In the genomic region with DNA sequence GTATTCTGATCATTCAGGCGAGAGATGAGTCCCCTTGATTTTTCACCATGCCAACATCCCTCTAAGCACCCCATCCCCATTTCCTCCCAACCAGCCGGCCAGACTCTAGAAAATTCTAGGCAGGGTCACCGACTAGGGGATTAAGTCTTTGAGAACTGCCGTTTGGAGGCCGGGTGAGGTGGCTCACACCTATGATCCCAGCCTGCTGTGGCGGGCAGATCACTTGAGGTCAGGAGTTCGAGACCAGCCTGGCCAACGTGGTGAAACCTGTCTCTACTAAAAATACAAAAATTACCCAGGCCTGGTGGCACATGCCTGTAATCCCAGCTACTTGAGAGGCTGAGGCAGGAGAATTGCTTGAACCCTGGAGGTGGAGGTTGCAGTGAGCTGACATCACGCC, we compare ENCODE assay signal across 8 cellular contexts. TPM values are rescaled to one million over a fixed set of nuclear protein-coding genes. Genes with fewer than 3 reads are reported as not detected.
DNase-seq lines count a peak whose midpoint lies in the region; ATAC-seq and TF ChIP-seq lines count a peak whose summit lies in the region.
"Not testable (repeated sequence)": the region's sequence is repeated elsewhere in the genome, so short reads cannot be mapped to it uniquely, and the experiment has no call there.

No MANE protein-coding gene starts in this region.

- not testable (repeated sequence) for H3K79me2 ChIP-seq in OCI-LY3 (ENCODE audit: low read length)

- H3K27ac ChIP-seq in BLaER1 (0 out of 2 replicates have a peak overlapping the region, but pooled peaks have one; percentile 83), body of pancreas (peak overlapping the region in 3 of 4 donors; percentile 83 to 96 (median 94)), esophagus squamous epithelium (peak overlapping the region in 3 of 4 donors; percentile 94 to 95 (median 94)), skin epidermis (peak overlapping the region in 12 of 21 experiments; percentile 43 to 98 (median 92)), thyroid gland (peak overlapping the region; percentile 99 to 100 (median 99))
- H3K27ac ChIP-seq in OCI-LY3 (ENCODE audit: low read length), result not testable (repeated sequence)

- H2AFZ ChIP-seq in OCI-LY3 (ENCODE audit: low read depth, low read length), result peak overlapping the region; percentile 94

- not testable (repeated sequence) for ATAC-seq in body of pancreas

- H3K4me3 Mint-ChIP-seq in activated CD4-positive, alpha-beta T cell treated with anti-CD3 and anti-CD28 coated beads, Interleukin-2, amount 10 ng/mL, durations not matched to agents 7 days and 5 days, result peak overlapping the region; percentile 54
- peak overlapping the region; percentile 81 for H3K4me3 Mint-ChIP-seq in activated T-helper 2 cell treated with anti-CD3 and anti-CD28 coated beads, Interferon-gamma antibody, Interleukin-2, Interleukin-4, amounts not matched to agents 10 μg/mL and 5 μg/mL and 100 μg/mL, durations not matched to agents 14 hours and 24 hours and 36 hours (ENCODE audit: low read depth)

- not testable (repeated sequence) for H3K9me3 ChIP-seq in BLaER1; OCI-LY3 (ENCODE audit: insufficient read depth, low read length); body of pancreas; esophagus squamous epithelium; thyroid gland

- H3K9ac ChIP-seq in BLaER1; OCI-LY3 (ENCODE audit: low read length): not testable (repeated sequence)

- not testable (repeated sequence) for H3K36me3 Mint-ChIP-seq in activated CD4-positive, alpha-beta T cell treated with anti-CD3 and anti-CD28 coated beads, Interleukin-2, amount 10 ng/mL, durations not matched to agents 7 days and 5 days (ENCODE audit: low read depth); activated T-helper 2 cell treated with anti-CD3 and anti-CD28 coated beads, Interferon-gamma antibody, Interleukin-2, Interleukin-4, amounts not matched to agents 10 μg/mL and 5 μg/mL and 100 μg/mL, durations not matched to agents 14 hours and 24 hours and 36 hours (ENCODE audit: low read depth)

- WGBS in body of pancreas, 2 donors, result 83 to 93% methylated on average over 8 to 9 of the region's 9 CpGs
- WGBS in esophagus squamous epithelium, 2 donors, result 82 to 93% methylated on average over 5 of the region's 9 CpGs
- 89 to 91% methylated on average over 9 of the region's 9 CpGs for WGBS in thyroid gland, 2 donors

- H3K9me3 Mint-ChIP-seq in activated CD4-positive, alpha-beta T cell treated with anti-CD3 and anti-CD28 coated beads, Interleukin-2, amount 10 ng/mL, durations not matched to agents 7 days and 5 days; activated T-helper 2 cell treated with anti-CD3 and anti-CD28 coated beads, Interferon-gamma antibody, Interleukin-2, Interleukin-4, amounts not matched to agents 10 μg/mL and 5 μg/mL and 100 μg/mL, durations not matched to agents 14 hours and 24 hours and 36 hours: not testable (repeated sequence)

- H3K36me3 ChIP-seq in BLaER1; OCI-LY3 (replicated peaks; ENCODE audit: low read depth, low read length); body of pancreas (replicated peaks in 1 of 2; ENCODE audit: insufficient read depth in 1 of 2, low read depth in 2 of 2); esophagus squamous epithelium; thyroid gland: not testable (repeated sequence)

- CTCF ChIA-PET in activated CD4-positive, alpha-beta T cell treated with anti-CD3 and anti-CD28 coated beads, Interleukin-2, amount 10 ng/mL, durations not matched to agents 7 days and 5 days (lab: Charles Lee), result interaction anchor here (1.1 kb wide), 2 partner anchors 29 to 112 kb away, joined by 3 to 4 read pairs; no protein-coding TSS in a partner anchor

- H3K27me3 ChIP-seq in BLaER1; OCI-LY3 (ENCODE audit: low read depth, low read length); body of pancreas; esophagus squamous epithelium; thyroid gland: not testable (repeated sequence)

- H3K4me1 ChIP-seq in BLaER1, result peaks cover 45% of the 10 kb centered on the region
- peaks cover 38% of the 10 kb centered on the region for H3K4me1 ChIP-seq in OCI-LY3 (ENCODE audit: low read length)
- H3K4me1 ChIP-seq in body of pancreas, result peaks cover 55% of the 10 kb centered on the region
- H3K4me1 ChIP-seq in esophagus squamous epithelium, result peaks cover 31 to 50% (median 32%) of the 10 kb centered on the region in 3 donors
- peaks cover 50 to 69% of the 10 kb centered on the region in 2 donors for H3K4me1 ChIP-seq in thyroid gland

- peak overlapping the region; percentile 97 for H3K4me2 ChIP-seq in BLaER1
- H3K4me2 ChIP-seq in OCI-LY3 (ENCODE audit: low read length), result peak overlapping the region; percentile 52; the same call in 1 of the 2 replicates

- not testable (repeated sequence) for TF ChIP-seq POLR2A in body of pancreas (IDR thresholded peaks at IDR 0.05); esophagus squamous epithelium (IDR thresholded peaks at IDR 0.05); thyroid gland (IDR thresholded peaks at IDR 0.05)

- intact Hi-C loops in activated T-helper 2 cell treated with anti-CD3 and anti-CD28 coated beads, Interferon-gamma antibody, Interleukin-2, Interleukin-4, amounts not matched to agents 10 μg/mL and 5 μg/mL and 100 μg/mL, durations not matched to agents 14 hours and 24 hours and 36 hours (cut with micrococcal nuclease), result loop anchor here (2.0 kb wide), 1 partner anchor 19 kb away; no protein-coding TSS in a partner anchor
- intact Hi-C loops in body of pancreas (cut with DNase I); esophagus squamous epithelium (cut with DNase I); thyroid gland (cut with DNase I): not testable (repeated sequence)

- peaks cover 49% of the 10 kb centered on the region for H3K4me1 Mint-ChIP-seq in activated CD4-positive, alpha-beta T cell treated with anti-CD3 and anti-CD28 coated beads, Interleukin-2, amount 10 ng/mL, durations not matched to agents 7 days and 5 days
- peaks cover 28% of the 10 kb centered on the region for H3K4me1 Mint-ChIP-seq in activated T-helper 2 cell treated with anti-CD3 and anti-CD28 coated beads, Interferon-gamma antibody, Interleukin-2, Interleukin-4, amounts not matched to agents 10 μg/mL and 5 μg/mL and 100 μg/mL, durations not matched to agents 14 hours and 24 hours and 36 hours (ENCODE audit: low read depth)

- DNase-seq in activated CD4-positive, alpha-beta T cell treated with anti-CD3 and anti-CD28 coated beads, Interleukin-2, amount 10 ng/mL, durations not matched to agents 7 days and 5 days; activated T-helper 2 cell treated with anti-CD3 and anti-CD28 coated beads, Interferon-gamma antibody, Interleukin-2, Interleukin-4, amounts not matched to agents 10 μg/mL and 5 μg/mL and 100 μg/mL, durations not matched to agents 14 hours and 24 hours and 36 hours (ENCODE audit: low spot score); body of pancreas; esophagus squamous epithelium (lab: John Stamatoyannopoulos, UW); thyroid gland: not testable (repeated sequence)

- H4K20me1 ChIP-seq in BLaER1; OCI-LY3 (ENCODE audit: insufficient read depth, low read length): not testable (repeated sequence)

- POLR2A ChIA-PET in activated CD4-positive, alpha-beta T cell treated with anti-CD3 and anti-CD28 coated beads, Interleukin-2, amount 10 ng/mL, durations not matched to agents 7 days and 5 days (lab: Charles Lee), result interaction anchor here (0.6 kb wide), 1 partner anchor 587 kb away, joined by 3 read pairs; no protein-coding TSS in a partner anchor

- TF ChIP-seq CTCF in OCI-LY3 (IDR thresholded peaks at IDR 0.05; ENCODE audit: low read depth, low read length); body of pancreas (IDR thresholded peaks at IDR 0.05); esophagus squamous epithelium (IDR thresholded peaks at IDR 0.05); thyroid gland (IDR thresholded peaks at IDR 0.05): not testable (repeated sequence)

- H3K4me3 ChIP-seq in BLaER1; OCI-LY3 (ENCODE audit: low read length); body of pancreas; esophagus squamous epithelium; skin epidermis; thyroid gland (replicated peaks in 1 of 3): not testable (repeated sequence)

- not testable (repeated sequence) for H3K27me3 Mint-ChIP-seq in activated CD4-positive, alpha-beta T cell treated with anti-CD3 and anti-CD28 coated beads, Interleukin-2, amount 10 ng/mL, durations not matched to agents 7 days and 5 days; activated T-helper 2 cell treated with anti-CD3 and anti-CD28 coated beads, Interferon-gamma antibody, Interleukin-2, Interleukin-4, amounts not matched to agents 10 μg/mL and 5 μg/mL and 100 μg/mL, durations not matched to agents 14 hours and 24 hours and 36 hours (ENCODE audit: low read depth)

- H3K27ac Mint-ChIP-seq in activated CD4-positive, alpha-beta T cell treated with anti-CD3 and anti-CD28 coated beads, Interleukin-2, amount 10 ng/mL, durations not matched to agents 7 days and 5 days, result peak overlapping the region; percentile 95
- H3K27ac Mint-ChIP-seq in activated T-helper 2 cell treated with anti-CD3 and anti-CD28 coated beads, Interferon-gamma antibody, Interleukin-2, Interleukin-4, amounts not matched to agents 10 μg/mL and 5 μg/mL and 100 μg/mL, durations not matched to agents 14 hours and 24 hours and 36 hours, result peak overlapping the region; percentile 98

RNA-seq across cellular contexts. Expression of a gene that starts 21.1 kb away (rescaled TPM):
- total RNA-seq in activated CD4-positive, alpha-beta T cell treated with anti-CD3 and anti-CD28 coated beads, Interleukin-2, amount 10 ng/mL, durations not matched to agents 7 days and 5 days, result under 1 TPM; 0.10 to 0.77 TPM
- total RNA-seq in activated T-helper 2 cell treated with anti-CD3 and anti-CD28 coated beads, Interferon-gamma antibody, Interleukin-2, Interleukin-4, amounts not matched to agents 10 μg/mL and 5 μg/mL and 100 μg/mL, durations not matched to agents 14 hours and 24 hours and 36 hours, result 0.48 and 1.3 TPM in 2 replicates
- total RNA-seq in body of pancreas, result 10 to 100 TPM in 1 of 2 donors, under 1 TPM in 1; 0.26 to 15.5 TPM
- total RNA-seq in esophagus squamous epithelium, result under 1 TPM in 1 of 4 donors, not detected in 3; 0.50 TPM
- 1 to 10 TPM; 1.6 to 9.0 (median 4.1) TPM for total RNA-seq in thyroid gland

RNA-seq across cellular contexts. Expression of a gene that starts 29.4 kb away (rescaled TPM):
- 100 to 1,000 TPM; 299 to 387 TPM for total RNA-seq in activated CD4-positive, alpha-beta T cell treated with anti-CD3 and anti-CD28 coated beads, Interleukin-2, amount 10 ng/mL, durations not matched to agents 7 days and 5 days
- total RNA-seq in activated T-helper 2 cell treated with anti-CD3 and anti-CD28 coated beads, Interferon-gamma antibody, Interleukin-2, Interleukin-4, amounts not matched to agents 10 μg/mL and 5 μg/mL and 100 μg/mL, durations not matched to agents 14 hours and 24 hours and 36 hours, result 145 and 146 TPM in 2 replicates
- total RNA-seq in body of pancreas, result 10 to 100 TPM; 26.0 to 35.0 TPM
- total RNA-seq in esophagus squamous epithelium, result 100 to 1,000 TPM; 185 to 301 (median 221) TPM
- 100 to 1,000 TPM; 155 to 257 (median 225) TPM for total RNA-seq in thyroid gland
